Comparison of ENCODE assay signal across 8 cellular contexts in genomic region chr2:130864830-130865229, GRCh38. TPM values are rescaled to one million over a fixed set of nuclear protein-coding genes. Genes with fewer than 3 reads are reported as not detected.
DNase-seq lines count a peak whose midpoint lies in the region; ATAC-seq and TF ChIP-seq lines count a peak whose summit lies in the region.

No MANE protein-coding gene starts in this region.

- TF ChIP-seq CTCF in VCaP (conservative IDR thresholded peaks at IDR 0.05) = no peak
- TF ChIP-seq CTCF in left lung (IDR thresholded peaks at IDR 0.05) = no peak

- intact Hi-C loops in left lung (cut with DNase I) = no loop called here

- peak; percentile 69 for ATAC-seq in left lung

- no peak overlapping the region for H3K4me3 ChIP-seq in left lung
- no peak overlapping the region for H3K4me3 ChIP-seq in SJCRH30

- peak; percentile 48 for DNase-seq in DMS53 treated with DMSO at 0.1 percent for 48 hours (lab: John Stamatoyannopoulos, UW; ENCODE audit: unreplicated experiment)
- DNase-seq in NCI-H146 (lab: John Stamatoyannopoulos, UW) = peak; percentile 49
- DNase-seq in left lung = no peak
- no peak for DNase-seq in COLO829 (ENCODE audit: low spot score)
- DNase-seq in SJCRH30 = no peak
- no peak for DNase-seq in cerebellar cortex (ENCODE audit: low spot score)
- DNase-seq in occipital lobe (lab: John Stamatoyannopoulos, UW) = no peak

- H3K27me3 ChIP-seq in left lung (peaks cover 0 to 7% of the 10 kb centered on the region in 2 donors), SJCRH30 (no peaks in the 10 kb centered on the region)

- H3K9me3 ChIP-seq in left lung = no peaks in the 10 kb centered on the region
- no peaks in the 10 kb centered on the region for H3K9me3 ChIP-seq in SJCRH30 (replicated peaks)

- H3K27ac ChIP-seq in VCaP (peak overlapping the region; percentile 61), left lung (no peak overlapping the region), SJCRH30 (no peak overlapping the region)

- H3K36me3 ChIP-seq in left lung = no peaks in the 10 kb centered on the region
- H3K36me3 ChIP-seq in SJCRH30 = no peaks in the 10 kb centered on the region

- no peaks in the 10 kb centered on the region for H3K4me1 ChIP-seq in left lung
- no peaks in the 10 kb centered on the region for H3K4me1 ChIP-seq in SJCRH30

RNA-seq across cellular contexts. Expression of gene ARHGEF4, which starts 28.1 kb away (rescaled TPM):
- total RNA-seq in left lung (1 to 10 TPM; 1.7 to 4.3 TPM), occipital lobe (38.7 TPM)
- total RNA-seq in SJCRH30 (2014; rRNA removed; shearing (Covaris generic)) = 0.06 TPM in 1 of 2 replicates, not detected in the other

Comparison
In these comparisons a context has a peak if more than half of its experiments do, and no peak if none do; other contexts are left out.
1. DNase-seq: peak in DMS53 treated with DMSO at 0.1 percent for 48 hours (single experiment) and NCI-H146 (single experiment); none in left lung (0 of 2), COLO829 (single experiment), SJCRH30 (0 of 2), cerebellar cortex (single experiment) and occipital lobe (single experiment).